8 cellular contexts compared by ENCODE assay signal in the genomic region with DNA sequence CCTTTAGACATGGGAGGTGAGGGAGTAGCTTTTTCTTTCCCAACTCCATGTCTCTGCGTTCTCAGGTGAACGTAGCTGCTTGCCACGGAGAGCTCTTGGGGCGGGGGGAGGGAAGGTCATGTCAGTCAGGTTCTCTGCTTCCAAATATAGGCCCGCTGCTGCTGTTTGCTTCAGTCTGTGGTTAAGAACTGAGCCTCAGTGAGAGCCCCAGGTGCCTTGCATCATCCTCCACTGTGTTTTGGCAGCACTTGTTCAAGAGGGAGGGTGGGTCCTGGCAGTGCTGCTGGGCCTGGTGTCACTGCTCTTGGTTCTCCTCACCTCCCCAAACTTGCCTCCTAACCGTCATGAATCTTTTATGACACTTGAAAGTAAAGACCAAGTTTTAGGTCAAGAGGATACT. TPM values are rescaled to one million over a fixed set of nuclear protein-coding genes. Genes with fewer than 3 reads are reported as not detected.
A peak's percentile ranks its signal among the peaks of the same experiment; 100 is the strongest.
DNase-seq lines count a peak whose midpoint lies in the region; ATAC-seq and TF ChIP-seq lines count a peak whose summit lies in the region.

No MANE protein-coding gene starts in this region.

- peak; percentile 97 for ATAC-seq in GM19395 (IDR thresholded peaks at IDR 0.05; ENCODE audit: unreplicated experiment)
- ATAC-seq in HG03196 (IDR thresholded peaks at IDR 0.05; ENCODE audit: unreplicated experiment), result peak; percentile 81
- ATAC-seq in WTC11, result no peak

- POLR2A ChIA-PET in WTC11 (lab: Charles Lee), result interaction anchor here (0.6 kb wide), 2 partner anchors 242 to 543 kb away, joined by 3 read pairs; no protein-coding TSS in a partner anchor

- H3K4me3 Mint-ChIP-seq in WTC11 (no peak overlapping the region), immature natural killer cell (no peak overlapping the region)

- H3K4me1 Mint-ChIP-seq in WTC11 (peaks cover 2% of the 10 kb centered on the region; the same call in 1 of the 2 replicates), immature natural killer cell (no peaks in the 10 kb centered on the region)

- DNase-seq in activated CD8-positive, alpha-beta memory T cell treated with anti-CD3 and anti-CD28 coated beads for 24 hours, result peak; percentile 75
- peak; percentile 38 to 76 for DNase-seq in stimulated activated CD4-positive, alpha-beta T cell treated with anti-CD3 and anti-CD28 coated beads, Interleukin-4, amount 100 ng/mL, for 4 hours
- DNase-seq in NCI-H2227 (lab: John Stamatoyannopoulos, UW; ENCODE audit: unreplicated experiment) (no peak), WTC11 (ENCODE audit: low spot score) (no peak), immature natural killer cell (no peak), T1000 (lab: John Stamatoyannopoulos, UW) (no peak)

- H3K36me3 Mint-ChIP-seq in WTC11 (peaks cover 22% of the 10 kb centered on the region), immature natural killer cell (peaks cover 9 to 19% (median 18%) of the 10 kb centered on the region in 3 donors)

- H3K27ac Mint-ChIP-seq in WTC11 (no peak overlapping the region), immature natural killer cell (no peak overlapping the region)

- H3K9me3 Mint-ChIP-seq in WTC11 (0 out of 2 replicates have a peak, but pooled peaks cover 3% of the 10 kb centered on the region), immature natural killer cell (no peaks in the 10 kb centered on the region)

- H3K27me3 Mint-ChIP-seq in WTC11 (ENCODE audit: low read depth), result no peaks in the 10 kb centered on the region
- no peaks in the 10 kb centered on the region for H3K27me3 Mint-ChIP-seq in immature natural killer cell (ENCODE audit: low read depth in 3 of 3)

- CTCF ChIA-PET in WTC11 (lab: Charles Lee), result interaction anchor here (0.6 kb wide), 1 partner anchor 1372 kb away, joined by 3 read pairs; no protein-coding TSS in a partner anchor

- no peak for TF ChIP-seq CTCF in WTC11 (IDR thresholded peaks at IDR 0.05)

TF ChIP-seq in WTC11, 78 proteins besides CTCF, POLR2A, EP300 and RAD21:
- TF ChIP-seq, protein P1, sequence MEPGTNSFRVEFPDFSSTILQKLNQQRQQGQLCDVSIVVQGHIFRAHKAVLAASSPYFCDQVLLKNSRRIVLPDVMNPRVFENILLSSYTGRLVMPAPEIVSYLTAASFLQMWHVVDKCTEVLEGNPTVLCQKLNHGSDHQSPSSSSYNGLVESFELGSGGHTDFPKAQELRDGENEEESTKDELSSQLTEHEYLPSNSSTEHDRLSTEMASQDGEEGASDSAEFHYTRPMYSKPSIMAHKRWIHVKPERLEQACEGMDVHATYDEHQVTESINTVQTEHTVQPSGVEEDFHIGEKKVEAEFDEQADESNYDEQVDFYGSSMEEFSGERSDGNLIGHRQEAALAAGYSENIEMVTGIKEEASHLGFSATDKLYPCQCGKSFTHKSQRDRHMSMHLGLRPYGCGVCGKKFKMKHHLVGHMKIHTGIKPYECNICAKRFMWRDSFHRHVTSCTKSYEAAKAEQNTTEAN (CRISPR knock-in tag; IDR thresholded peaks at IDR 0.05), result no peak
- no peak for TF ChIP-seq NR2C2 (CRISPR knock-in tag; IDR thresholded peaks at IDR 0.05)
- no peak for TF ChIP-seq TEAD4 (CRISPR knock-in tag; IDR thresholded peaks at IDR 0.05)
- TF ChIP-seq OVOL2 (CRISPR knock-in tag; IDR thresholded peaks at IDR 0.05; ENCODE audit: borderline replicate concordance), result no peak
- no peak for TF ChIP-seq NR1H2 (CRISPR knock-in tag; IDR thresholded peaks at IDR 0.05)
- no peak for TF ChIP-seq E2F1 (CRISPR knock-in tag; IDR thresholded peaks at IDR 0.05)
- TF ChIP-seq JUN (CRISPR knock-in tag; IDR thresholded peaks at IDR 0.05), result no peak
- no peak for TF ChIP-seq FOXK1 (CRISPR knock-in tag; IDR thresholded peaks at IDR 0.05)
- TF ChIP-seq, protein P2, sequence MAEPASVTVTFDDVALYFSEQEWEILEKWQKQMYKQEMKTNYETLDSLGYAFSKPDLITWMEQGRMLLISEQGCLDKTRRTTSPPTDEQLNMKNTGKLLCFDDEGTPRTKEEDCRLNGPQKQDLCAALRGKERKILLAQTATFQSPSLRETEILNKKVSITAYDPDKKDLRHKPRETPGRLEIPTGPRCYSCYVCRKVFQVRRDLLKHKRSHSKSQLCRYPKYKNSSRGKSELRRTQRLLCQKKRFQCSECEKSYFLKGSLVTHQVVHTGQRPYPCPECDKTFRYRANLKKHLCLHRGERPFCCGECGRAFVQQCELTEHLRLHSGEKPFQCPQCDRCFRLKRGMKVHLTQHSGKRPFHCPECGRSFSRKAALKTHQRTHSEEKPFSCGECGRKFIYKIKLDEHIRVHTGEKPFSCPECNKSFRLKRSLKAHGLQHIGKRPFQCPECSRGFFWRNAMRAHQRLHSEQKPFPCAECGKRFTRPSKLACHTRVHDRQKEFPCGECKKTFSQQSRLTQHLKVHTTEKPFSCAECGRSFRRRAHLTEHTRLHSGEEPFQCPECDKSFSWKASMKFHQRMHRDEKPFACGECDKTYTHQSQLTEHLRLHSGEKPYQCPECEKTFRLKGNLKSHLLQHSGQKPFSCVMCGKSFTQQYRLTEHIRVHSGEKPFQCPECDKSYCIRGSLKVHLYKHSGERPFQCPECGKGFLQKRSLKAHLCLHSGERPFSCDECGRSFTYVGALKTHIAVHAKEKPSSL (CRISPR knock-in tag; conservative IDR thresholded peaks at IDR 0.05), result no peak
- TF ChIP-seq ZNF416 (CRISPR knock-in tag; IDR thresholded peaks at IDR 0.05), result no peak
- no peak for TF ChIP-seq E2F4 (CRISPR knock-in tag; IDR thresholded peaks at IDR 0.05; ENCODE audit: borderline replicate concordance, low read depth)
- no peak for TF ChIP-seq ZNF423 (CRISPR knock-in tag; IDR thresholded peaks at IDR 0.05)
- no peak for TF ChIP-seq ZNF263 (CRISPR knock-in tag; IDR thresholded peaks at IDR 0.05; ENCODE audit: low read depth)
- TF ChIP-seq, protein P3, sequence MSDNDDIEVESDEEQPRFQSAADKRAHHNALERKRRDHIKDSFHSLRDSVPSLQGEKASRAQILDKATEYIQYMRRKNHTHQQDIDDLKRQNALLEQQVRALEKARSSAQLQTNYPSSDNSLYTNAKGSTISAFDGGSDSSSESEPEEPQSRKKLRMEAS (CRISPR knock-in tag; IDR thresholded peaks at IDR 0.05), result no peak
- TF ChIP-seq, protein P4, sequence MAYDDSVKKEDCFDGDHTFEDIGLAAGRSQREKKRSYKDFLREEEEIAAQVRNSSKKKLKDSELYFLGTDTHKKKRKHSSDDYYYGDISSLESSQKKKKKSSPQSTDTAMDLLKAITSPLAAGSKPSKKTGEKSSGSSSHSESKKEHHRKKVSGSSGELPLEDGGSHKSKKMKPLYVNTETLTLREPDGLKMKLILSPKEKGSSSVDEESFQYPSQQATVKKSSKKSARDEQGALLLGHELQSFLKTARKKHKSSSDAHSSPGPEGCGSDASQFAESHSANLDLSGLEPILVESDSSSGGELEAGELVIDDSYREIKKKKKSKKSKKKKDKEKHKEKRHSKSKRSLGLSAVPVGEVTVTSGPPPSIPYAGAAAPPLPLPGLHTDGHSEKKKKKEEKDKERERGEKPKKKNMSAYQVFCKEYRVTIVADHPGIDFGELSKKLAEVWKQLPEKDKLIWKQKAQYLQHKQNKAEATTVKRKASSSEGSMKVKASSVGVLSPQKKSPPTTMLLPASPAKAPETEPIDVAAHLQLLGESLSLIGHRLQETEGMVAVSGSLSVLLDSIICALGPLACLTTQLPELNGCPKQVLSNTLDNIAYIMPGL (CRISPR knock-in tag; IDR thresholded peaks at IDR 0.05), result no peak

RNA-seq across cellular contexts. Expression of gene HADH, which starts 46.6 kb away (rescaled TPM):
- total RNA-seq in WTC11 (2021), result 39.8 to 46.8 TPM (median 43.8 TPM) in 3 replicates
- polyA plus RNA-seq in immature natural killer cell, result 10 to 100 TPM; 33.0 to 42.8 (median 38.1) TPM

Comparison
In these comparisons a context has a peak if more than half of its experiments do, and no peak if none do; other contexts are left out.
1. DNase-seq: peak in activated CD8-positive, alpha-beta memory T cell treated with anti-CD3 and anti-CD28 coated beads for 24 hours (single experiment) and stimulated activated CD4-positive, alpha-beta T cell treated with anti-CD3 and anti-CD28 coated beads, Interleukin-4, amount 100 ng/mL, for 4 hours (2 of 2); none in NCI-H2227 (single experiment), WTC11 (single experiment), immature natural killer cell (0 of 3) and T1000 (single experiment).